ENCODE assay signal across 1 cellular context in genomic region chr9:33167084-33167948, GRCh38.
TF ChIP-seq lines count a peak whose summit lies in the region.

Gene B4GALT1, minus strand, starts transcription at chr9:33167336. Its CDS starts 167 bp downstream, at chr9:33167169.

TF ChIP-seq in H1, 55 proteins besides CTCF, POLR2A, EP300 and RAD21:
- no peak for TF ChIP-seq SRF (IDR thresholded peaks at IDR 0.05; ENCODE audit: low read depth, low read length)
- TF ChIP-seq BACH1 (IDR thresholded peaks at IDR 0.05; ENCODE audit: low read length), result 0 out of 2 replicates have a peak, but pooled peaks have one; percentile 45
- TF ChIP-seq E2F6 (IDR thresholded peaks at IDR 0.05), result peak; percentile 84
- TF ChIP-seq SIRT6 (IDR thresholded peaks at IDR 0.05; ENCODE audit: low read length), result no peak
- TF ChIP-seq RNF2 (IDR thresholded peaks at IDR 0.05; ENCODE audit: borderline replicate concordance, low read depth, low read length, missing control alignments, poor library complexity, severe bottlenecking), result peak; percentile 27
- TF ChIP-seq KDM4A (IDR thresholded peaks at IDR 0.05; ENCODE audit: low read depth, low read length, severe bottlenecking), result peak; percentile 71
- peak; percentile 68; the same call in 1 of the 2 replicates for TF ChIP-seq EGR1 (IDR thresholded peaks at IDR 0.05; ENCODE audit: borderline replicate concordance, low read depth, low read length)
- peak; percentile 43 for TF ChIP-seq PHF8 (conservative IDR thresholded peaks at IDR 0.05; ENCODE audit: low read depth, low read length)
- TF ChIP-seq ASH2L (IDR thresholded peaks at IDR 0.05; ENCODE audit: low read length), result peak; percentile 78
- TF ChIP-seq TAF1 (IDR thresholded peaks at IDR 0.05; ENCODE audit: low read depth, low read length), result peak; percentile 40; the same call in 1 of the 2 replicates
- TF ChIP-seq HDAC2 (IDR thresholded peaks at IDR 0.05; ENCODE audit: borderline replicate concordance in 1 of 2, low read depth in 2 of 2, low read length in 2 of 2), result no peak
- TF ChIP-seq CREB1 (IDR thresholded peaks at IDR 0.05), result peak; percentile 31; the same call in 1 of the 2 replicates
- TF ChIP-seq, protein P1, sequence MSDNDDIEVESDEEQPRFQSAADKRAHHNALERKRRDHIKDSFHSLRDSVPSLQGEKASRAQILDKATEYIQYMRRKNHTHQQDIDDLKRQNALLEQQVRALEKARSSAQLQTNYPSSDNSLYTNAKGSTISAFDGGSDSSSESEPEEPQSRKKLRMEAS (IDR thresholded peaks at IDR 0.05), result peak; percentile 80
- TF ChIP-seq POLR2AphosphoS5 (IDR thresholded peaks at IDR 0.05; ENCODE audit: low read depth, low read length), result peak; percentile 38
